1 cellular context compared by ENCODE assay signal in the genomic region with DNA sequence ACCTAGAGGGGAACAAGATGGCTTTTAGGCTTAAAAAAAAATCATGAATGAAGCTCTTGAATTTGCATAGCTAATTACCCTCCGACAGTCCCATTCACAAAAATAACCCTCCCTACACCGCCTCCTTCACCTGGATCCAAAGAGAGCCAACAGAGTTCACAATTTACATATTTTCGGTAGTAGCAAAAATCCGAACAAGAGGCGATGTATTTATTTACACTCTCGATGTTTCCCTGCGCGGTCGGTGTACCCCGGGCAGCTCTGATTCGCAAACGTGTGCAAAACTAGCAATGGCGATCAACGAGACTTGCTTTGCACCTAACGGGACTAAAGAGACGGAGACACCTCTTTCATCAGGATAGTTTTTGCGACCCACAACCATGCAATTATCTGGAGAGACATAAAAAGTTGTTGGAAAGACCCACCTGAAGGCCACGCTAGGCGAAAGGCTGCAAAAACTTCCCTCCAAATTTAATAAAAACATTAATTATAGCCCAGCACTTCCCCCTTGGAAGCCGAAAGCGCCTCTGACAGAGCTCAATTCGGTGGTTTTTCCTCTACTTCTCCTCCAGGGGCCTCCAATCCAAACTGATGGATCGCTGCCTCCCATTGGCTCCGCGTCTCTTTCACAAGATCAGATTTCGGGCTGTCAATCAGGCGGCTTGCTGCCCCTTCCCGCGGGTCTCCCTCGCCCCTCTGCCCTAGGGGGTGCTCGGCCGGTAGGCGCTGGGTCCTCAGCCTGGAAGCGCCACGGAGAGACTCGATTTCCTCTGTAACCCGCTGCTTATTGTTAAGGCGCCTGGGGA.
TF ChIP-seq lines count a peak whose summit lies in the region.

TSS of gene ETV1 (minus strand) at position 529 of the 806 bp plus-strand sequence. CDS start 614 bp downstream, outside the sequence.

TF ChIP-seq in K562, 482 proteins besides CTCF, POLR2A, EP300 and RAD21 (continued from another document and continues in another):
- TF ChIP-seq UBTF (IDR thresholded peaks at IDR 0.05; ENCODE audit: borderline replicate concordance in 1 of 2, low read depth in 2 of 2, low read length in 2 of 2) (no peak), JUND (IDR thresholded peaks at IDR 0.05; ENCODE audit: borderline replicate concordance, low read depth, low read length) (0 out of 2 replicates have a peak, but pooled peaks have one; percentile 22), JUND (tag; IDR thresholded peaks at IDR 0.05; ENCODE audit: borderline replicate concordance, low read depth, low read length) (0 out of 3 replicates have a peak, but pooled peaks have one; percentile 15), ZNF316 (IDR thresholded peaks at IDR 0.05) (peak; percentile 60), BCOR (IDR thresholded peaks at IDR 0.05) (no peak), ATF7 (IDR thresholded peaks at IDR 0.05) (peak; percentile 31; the same call in 1 of the 2 replicates), ARHGAP35 (IDR thresholded peaks at IDR 0.05; ENCODE audit: partially characterized antibody) (no peak), ERF (CRISPR knock-in tag; IDR thresholded peaks at IDR 0.05) (no peak), CXXC5 (CRISPR knock-in tag; IDR thresholded peaks at IDR 0.05) (0 out of 2 replicates have a peak, but pooled peaks have one; percentile 17), FOS (IDR thresholded peaks at IDR 0.05; ENCODE audit: extremely low read depth, insufficient read length) (no peak), ZNF239 (CRISPR knock-in tag; IDR thresholded peaks at IDR 0.05) (no peak), SMARCA4 (IDR thresholded peaks at IDR 0.05) (peak; percentile 24), ZSCAN32 (CRISPR knock-in tag; IDR thresholded peaks at IDR 0.05) (no peak), PRPF4 (IDR thresholded peaks at IDR 0.05; ENCODE audit: insufficient read depth, low read depth, low read length, poor library complexity, severe bottlenecking) (no peak), SAP30 (IDR thresholded peaks at IDR 0.05; ENCODE audit: borderline replicate concordance, insufficient read depth, low read depth, low read length, poor library complexity, severe bottlenecking) (no peak), MBD1 (CRISPR knock-in tag; IDR thresholded peaks at IDR 0.05) (no peak), TAF1 (IDR thresholded peaks at IDR 0.05; ENCODE audit: control insufficient read depth, extremely low read depth, insufficient read depth, low read length, severe bottlenecking) (peak; percentile 75), CEBPB (tag; IDR thresholded peaks at IDR 0.05) (peak; percentile 95), ZNF766 (CRISPR knock-in tag; conservative IDR thresholded peaks at IDR 0.05) (0 out of 2 replicates have a peak, but pooled peaks have one; percentile 20), ZNF398 (CRISPR knock-in tag; IDR thresholded peaks at IDR 0.05) (no peak), ZNF655 (CRISPR knock-in tag; IDR thresholded peaks at IDR 0.05) (no peak), GATAD2B (IDR thresholded peaks at IDR 0.05; ENCODE audit: borderline replicate concordance) (peak; percentile 7; the same call in 1 of the 2 replicates), ZNF253 (CRISPR knock-in tag; conservative IDR thresholded peaks at IDR 0.05) (no peak), MXI1 (IDR thresholded peaks at IDR 0.05; ENCODE audit: low read depth, low read length) (no peak), GABPA (tag; conservative IDR thresholded peaks at IDR 0.05; ENCODE audit: low read depth) (no peak), RBM17 (IDR thresholded peaks at IDR 0.05; ENCODE audit: borderline replicate concordance, low read depth, low read length) (no peak), ZNF12 (CRISPR knock-in tag; IDR thresholded peaks at IDR 0.05) (no peak), ZNF551 (CRISPR knock-in tag; IDR thresholded peaks at IDR 0.05) (no peak), RBM25 (IDR thresholded peaks at IDR 0.05; ENCODE audit: low read depth, low read length, severe bottlenecking) (no peak), RCOR1 (IDR thresholded peaks at IDR 0.05; ENCODE audit: borderline replicate concordance in 1 of 2, low read depth in 2 of 2, low read length in 2 of 2) (peak in 1 of 2 experiments; percentile 74; a peak in 2 of 4 replicates), NFIX (CRISPR knock-in tag; IDR thresholded peaks at IDR 0.05; ENCODE audit: low read depth) (no peak), ZBTB43 (CRISPR knock-in tag; IDR thresholded peaks at IDR 0.05) (no peak), SRSF7 (optimal IDR thresholded peaks at IDR 0.05; ENCODE audit: low read depth, low read length) (no peak), HDAC8 (tag; IDR thresholded peaks at IDR 0.05) (no peak), ZNF77 (CRISPR knock-in tag; IDR thresholded peaks at IDR 0.05) (no peak), EP400 (IDR thresholded peaks at IDR 0.05) (peak; percentile 54), ELF2 (CRISPR knock-in tag; IDR thresholded peaks at IDR 0.05) (no peak), STAT5A (IDR thresholded peaks at IDR 0.05; ENCODE audit: borderline replicate concordance, low read length) (no peak), PHTF2 (CRISPR knock-in tag; IDR thresholded peaks at IDR 0.05) (no peak), ATF1 (CRISPR knock-in tag; IDR thresholded peaks at IDR 0.05) (no peak), ATF1 (tag; IDR thresholded peaks at IDR 0.05) (peak; percentile 36), SNAPC5 (CRISPR knock-in tag; IDR thresholded peaks at IDR 0.05) (no peak), RBBP5 (IDR thresholded peaks at IDR 0.05; ENCODE audit: borderline replicate concordance, insufficient read depth, low read length, poor library complexity, severe bottlenecking) (no peak), PYGO2 (tag; IDR thresholded peaks at IDR 0.05) (no peak), CREBBP (IDR thresholded peaks at IDR 0.05; ENCODE audit: low read depth, low read length) (no peak), IFI16 (CRISPR knock-in tag; IDR thresholded peaks at IDR 0.05) (no peak), PHF21A (IDR thresholded peaks at IDR 0.05; ENCODE audit: borderline replicate concordance, low read depth) (peak; percentile 31; the same call in 1 of the 2 replicates), FOXA1 (IDR thresholded peaks at IDR 0.05; ENCODE audit: borderline replicate concordance) (no peak), NBN (IDR thresholded peaks at IDR 0.05; ENCODE audit: low read depth) (peak; percentile 44; the same call in 1 of the 2 replicates), CEBPG (CRISPR knock-in tag; IDR thresholded peaks at IDR 0.05) (peak; percentile 71), CEBPG (tag; conservative IDR thresholded peaks at IDR 0.05 in 1 of 2, IDR thresholded peaks at IDR 0.05 in 1 of 2) (peak in 1 of 2 experiments; percentile 68; a peak in 1 of 4 replicates)
- TF ChIP-seq, protein P1, sequence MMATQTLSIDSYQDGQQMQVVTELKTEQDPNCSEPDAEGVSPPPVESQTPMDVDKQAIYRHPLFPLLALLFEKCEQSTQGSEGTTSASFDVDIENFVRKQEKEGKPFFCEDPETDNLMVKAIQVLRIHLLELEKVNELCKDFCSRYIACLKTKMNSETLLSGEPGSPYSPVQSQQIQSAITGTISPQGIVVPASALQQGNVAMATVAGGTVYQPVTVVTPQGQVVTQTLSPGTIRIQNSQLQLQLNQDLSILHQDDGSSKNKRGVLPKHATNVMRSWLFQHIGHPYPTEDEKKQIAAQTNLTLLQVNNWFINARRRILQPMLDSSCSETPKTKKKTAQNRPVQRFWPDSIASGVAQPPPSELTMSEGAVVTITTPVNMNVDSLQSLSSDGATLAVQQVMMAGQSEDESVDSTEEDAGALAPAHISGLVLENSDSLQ (IDR thresholded peaks at IDR 0.05): peak; percentile 99
- TF ChIP-seq, protein P2, sequence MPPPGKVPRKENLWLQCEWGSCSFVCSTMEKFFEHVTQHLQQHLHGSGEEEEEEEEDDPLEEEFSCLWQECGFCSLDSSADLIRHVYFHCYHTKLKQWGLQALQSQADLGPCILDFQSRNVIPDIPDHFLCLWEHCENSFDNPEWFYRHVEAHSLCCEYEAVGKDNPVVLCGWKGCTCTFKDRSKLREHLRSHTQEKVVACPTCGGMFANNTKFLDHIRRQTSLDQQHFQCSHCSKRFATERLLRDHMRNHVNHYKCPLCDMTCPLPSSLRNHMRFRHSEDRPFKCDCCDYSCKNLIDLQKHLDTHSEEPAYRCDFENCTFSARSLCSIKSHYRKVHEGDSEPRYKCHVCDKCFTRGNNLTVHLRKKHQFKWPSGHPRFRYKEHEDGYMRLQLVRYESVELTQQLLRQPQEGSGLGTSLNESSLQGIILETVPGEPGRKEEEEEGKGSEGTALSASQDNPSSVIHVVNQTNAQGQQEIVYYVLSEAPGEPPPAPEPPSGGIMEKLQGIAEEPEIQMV (tag; conservative IDR thresholded peaks at IDR 0.05; ENCODE audit: low read depth): no peak
- TF ChIP-seq, protein P3, sequence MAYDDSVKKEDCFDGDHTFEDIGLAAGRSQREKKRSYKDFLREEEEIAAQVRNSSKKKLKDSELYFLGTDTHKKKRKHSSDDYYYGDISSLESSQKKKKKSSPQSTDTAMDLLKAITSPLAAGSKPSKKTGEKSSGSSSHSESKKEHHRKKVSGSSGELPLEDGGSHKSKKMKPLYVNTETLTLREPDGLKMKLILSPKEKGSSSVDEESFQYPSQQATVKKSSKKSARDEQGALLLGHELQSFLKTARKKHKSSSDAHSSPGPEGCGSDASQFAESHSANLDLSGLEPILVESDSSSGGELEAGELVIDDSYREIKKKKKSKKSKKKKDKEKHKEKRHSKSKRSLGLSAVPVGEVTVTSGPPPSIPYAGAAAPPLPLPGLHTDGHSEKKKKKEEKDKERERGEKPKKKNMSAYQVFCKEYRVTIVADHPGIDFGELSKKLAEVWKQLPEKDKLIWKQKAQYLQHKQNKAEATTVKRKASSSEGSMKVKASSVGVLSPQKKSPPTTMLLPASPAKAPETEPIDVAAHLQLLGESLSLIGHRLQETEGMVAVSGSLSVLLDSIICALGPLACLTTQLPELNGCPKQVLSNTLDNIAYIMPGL (CRISPR knock-in tag; IDR thresholded peaks at IDR 0.05): no peak
- TF ChIP-seq, protein P4, sequence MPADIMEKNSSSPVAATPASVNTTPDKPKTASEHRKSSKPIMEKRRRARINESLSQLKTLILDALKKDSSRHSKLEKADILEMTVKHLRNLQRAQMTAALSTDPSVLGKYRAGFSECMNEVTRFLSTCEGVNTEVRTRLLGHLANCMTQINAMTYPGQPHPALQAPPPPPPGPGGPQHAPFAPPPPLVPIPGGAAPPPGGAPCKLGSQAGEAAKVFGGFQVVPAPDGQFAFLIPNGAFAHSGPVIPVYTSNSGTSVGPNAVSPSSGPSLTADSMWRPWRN (IDR thresholded peaks at IDR 0.05; ENCODE audit: low read depth): no peak
